In the genomic region with DNA sequence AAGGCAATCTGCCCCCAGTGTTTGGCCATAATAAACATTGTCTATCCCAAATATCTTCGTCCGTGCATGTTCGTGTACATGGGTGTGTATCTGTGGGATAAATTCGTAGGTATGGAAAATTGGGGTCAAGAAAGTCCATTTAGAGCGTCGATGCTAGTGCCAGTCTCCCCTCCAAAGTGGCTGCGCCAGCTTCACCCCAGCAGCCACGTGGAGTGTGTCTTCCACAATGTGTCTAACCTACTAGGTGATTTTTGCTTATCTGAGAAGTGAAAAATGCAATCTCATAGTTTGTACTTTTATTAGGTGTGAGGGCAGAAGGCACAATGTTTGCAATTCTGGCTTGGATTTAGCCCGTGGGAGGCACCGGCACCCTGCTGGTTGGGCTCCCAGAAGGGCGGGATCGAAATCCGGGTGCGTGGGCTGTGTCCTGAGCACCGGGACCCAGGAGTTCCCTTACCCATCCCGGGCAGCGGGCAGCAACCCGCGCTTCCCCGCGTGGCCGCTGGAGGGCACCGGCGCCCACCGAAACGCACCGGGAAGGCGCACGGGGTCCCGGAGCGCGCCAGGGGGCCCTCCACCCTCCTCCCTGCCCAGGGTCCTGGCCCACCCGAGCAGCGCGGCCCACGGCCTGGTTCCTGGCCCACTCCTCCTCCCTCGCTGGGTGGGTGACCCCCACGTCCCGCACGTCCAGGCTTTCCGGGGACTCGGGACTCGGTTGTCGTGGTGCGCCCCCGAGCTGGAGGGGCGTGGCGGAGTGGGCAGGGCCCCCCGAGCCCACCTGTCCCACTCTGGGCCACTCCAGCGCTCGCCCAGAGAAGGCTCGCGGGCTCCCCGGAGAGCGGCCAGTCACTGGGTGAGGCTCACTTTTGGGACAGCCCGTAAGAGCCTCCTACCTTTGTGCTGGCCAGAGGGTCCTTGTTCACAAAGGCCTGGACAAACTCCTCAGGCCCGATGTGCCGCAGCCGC, we compare ENCODE assay signal across 1 cellular context.
TF ChIP-seq lines count a peak whose summit lies in the region.

No MANE protein-coding gene starts in this region.

TF ChIP-seq in IMR-90, 13 proteins besides CTCF, POLR2A, EP300 and RAD21:
- TF ChIP-seq SMC3 (IDR thresholded peaks at IDR 0.05; ENCODE audit: low read depth, low read length), result peak; percentile 47
- TF ChIP-seq MAZ (IDR thresholded peaks at IDR 0.05; ENCODE audit: borderline replicate concordance, low read depth, low read length), result no peak
